8 cellular contexts compared by ENCODE assay signal in genomic region chr3:124033360-124034015, GRCh38. TPM values are rescaled to one million over a fixed set of nuclear protein-coding genes. Genes with fewer than 3 reads are reported as not detected.
DNase-seq lines count a peak whose midpoint lies in the region; ATAC-seq and TF ChIP-seq lines count a peak whose summit lies in the region.

Gene KALRN, plus strand, starts transcription at chr3:124033369.

- no TSS peak for BruUV-seq in Panc1 (replicated peaks; lab: Mats Ljungman, UMichigan)

- H3K9me3 ChIP-seq in Panc1 (ENCODE audit: control insufficient read depth, insufficient read depth, low read depth, low read length) = no peaks in the 10 kb centered on the region
- no peaks in the 10 kb centered on the region for H3K9me3 ChIP-seq in effector memory CD4-positive, alpha-beta T cell (ENCODE audit: control insufficient read depth, low read length)

- peak within 1 kb of the TSS; percentile 55 to 66 for H3K4me3 ChIP-seq in Panc1 (ENCODE audit: low read depth in 2 of 2, low read length in 2 of 2)
- H3K4me3 ChIP-seq in effector memory CD4-positive, alpha-beta T cell (ENCODE audit: insufficient read depth, low read depth, low read length, poor library complexity, severe bottlenecking) = peak within 1 kb of the TSS; percentile 48

- CTCF ChIA-PET in Panc1 (lab: Charles Lee) = interaction anchor here (0.6 to 1.2 kb wide), 10 partner anchors 11 to 1495 kb away, joined by 3 to 12 read pairs (median 4); no protein-coding TSS in a partner anchor

- H3K27me3 ChIP-seq in Panc1 (ENCODE audit: control insufficient read depth, insufficient read depth, low read length) = peaks cover 43% of the 10 kb centered on the region
- peaks cover 22% of the 10 kb centered on the region for H3K27me3 ChIP-seq in effector memory CD4-positive, alpha-beta T cell (replicated peaks; ENCODE audit: control insufficient read depth, insufficient read depth, low read length, poor library complexity, severe bottlenecking)

- ATAC-seq in GM21423 (IDR thresholded peaks at IDR 0.05; ENCODE audit: unreplicated experiment) (peak; percentile 24), Panc1 (peak; percentile 42), HG03108 (IDR thresholded peaks at IDR 0.05; ENCODE audit: unreplicated experiment) (no peak)

- H3K4me1 ChIP-seq in Panc1 (ENCODE audit: control insufficient read depth, insufficient read depth, low read length) = no peaks in the 10 kb centered on the region
- H3K4me1 ChIP-seq in effector memory CD4-positive, alpha-beta T cell (ENCODE audit: control insufficient read depth, insufficient read depth, low read length, poor library complexity, severe bottlenecking) = peaks cover 13% of the 10 kb centered on the region

- H3K4me3 Mint-ChIP-seq in CD14-positive monocyte (peak within 1 kb of the TSS; percentile 72 to 95), type B pancreatic cell (peak within 1 kb of the TSS; percentile 93)

- POLR2A ChIA-PET in Panc1 (lab: Charles Lee) = interaction anchor here (0.7 kb wide), 1 partner anchor 330 kb away, joined by 3 read pairs; no protein-coding TSS in a partner anchor

- no peaks in the 10 kb centered on the region for H3K36me3 ChIP-seq in Panc1 (ENCODE audit: control insufficient read depth, insufficient read depth, low read length)
- H3K36me3 ChIP-seq in effector memory CD4-positive, alpha-beta T cell (ENCODE audit: control insufficient read depth, insufficient read depth, low read length) = no peaks in the 10 kb centered on the region

- in situ Hi-C loops in Panc1 (cut with HindIII; ENCODE audit: low pct_unique_long_range_greater_than_20kb, low sequenced_read_pairs) = no loop called here

- intact Hi-C loops in CD14-positive monocyte (cut with micrococcal nuclease) (no loop called here), Panc1 (cut with micrococcal nuclease; ENCODE audit: unreplicated experiment) (no loop called here)

- peaks cover 0 to 23% (median 9%) of the 10 kb centered on the region in 7 donors for H3K9me3 Mint-ChIP-seq in CD14-positive monocyte
- H3K9me3 Mint-ChIP-seq in type B pancreatic cell = no peaks in the 10 kb centered on the region

- DNase-seq in CD14-positive monocyte (ENCODE audit: low spot score) = no peak
- DNase-seq in Panc1 (ENCODE audit: low read depth, low spot score) = no peak
- no peak for DNase-seq in effector memory CD4-positive, alpha-beta T cell
- no peak for DNase-seq in mesenteric fat pad (ENCODE audit: low spot score)
- peak; percentile 73 for DNase-seq in type B pancreatic cell (ENCODE audit: extremely low spot score, unreplicated experiment)
- DNase-seq in H4 (ENCODE audit: low spot score) = no peak

- H3K27ac ChIP-seq in Panc1 (ENCODE audit: low read length) = no peak within 1 kb of the TSS
- H3K27ac ChIP-seq in effector memory CD4-positive, alpha-beta T cell (ENCODE audit: insufficient read depth, low read length, poor library complexity, severe bottlenecking) = no peak within 1 kb of the TSS

- H3K4me1 Mint-ChIP-seq in CD14-positive monocyte (peaks cover 9% of the 10 kb centered on the region), type B pancreatic cell (ENCODE audit: unreplicated experiment) (peaks cover 23% of the 10 kb centered on the region)

- H3K27ac Mint-ChIP-seq in CD14-positive monocyte (no peak within 1 kb of the TSS), type B pancreatic cell (peak within 1 kb of the TSS; percentile 87)

- H3K27me3 Mint-ChIP-seq in CD14-positive monocyte (ENCODE audit: low read depth in 3 of 3) (peaks cover 50 to 64% (median 56%) of the 10 kb centered on the region in 3 donors), type B pancreatic cell (peaks cover 35% of the 10 kb centered on the region)

- TF ChIP-seq CTCF in CD14-positive monocyte (IDR thresholded peaks at IDR 0.05) (peak; percentile 62), Panc1 (IDR thresholded peaks at IDR 0.05) (peak; percentile 69), type B pancreatic cell (conservative IDR thresholded peaks at IDR 0.05) (peak; percentile 3)

- H3K36me3 Mint-ChIP-seq in CD14-positive monocyte = peaks cover 3 to 11% of the 10 kb centered on the region in 2 donors
- peaks cover 4% of the 10 kb centered on the region for H3K36me3 Mint-ChIP-seq in type B pancreatic cell

RNA-seq across cellular contexts. Expression of gene KALRN, which starts in this region (rescaled TPM):
- not detected for polyA plus RNA-seq in CD14-positive monocyte
- 1.2 TPM for total RNA-seq in Panc1 (2021; ENCODE audit: unreplicated experiment)
- 0.85 TPM for polyA plus RNA-seq in Panc1 (2012; ENCODE audit: insufficient read length)
- total RNA-seq in mesenteric fat pad = 103 TPM
- total RNA-seq in type B pancreatic cell (ENCODE audit: low replicate concordance) = 36.4 and 57.0 TPM in 2 replicates
- total RNA-seq in H4 (2014; rRNA removed; shearing (Covaris generic)) = 8.1 and 21.7 TPM in 2 replicates

Comparison
In these comparisons a context has a peak if more than half of its experiments do, and no peak if none do; other contexts are left out.
1. CTCF ChIP-seq: peak in every context shown above with its lines; median percentile 69 in Panc1; 62 in CD14-positive monocyte; 3 in type B pancreatic cell.